Comparison of ENCODE assay signal across 10 cellular contexts in genomic region chrX:120697053-120697452, GRCh38.
DNase-seq lines count a peak whose midpoint lies in the region; ATAC-seq, FAIRE-seq and TF ChIP-seq lines count a peak whose summit lies in the region.
"Had no signal": no experiment of that assay in that cellular context is flagged by ENCODE, and none has a peak within 500 bp of the region (broad histone marks: within the 10 kb centered on the region; RNA-seq: fewer than 3 reads in every experiment).

No MANE protein-coding gene starts in this region.

- H3K27ac Mint-ChIP-seq in activated naive CD4-positive, alpha-beta T cell treated with anti-CD3 and anti-CD28 coated beads for 36 hours: peak overlapping the region; percentile 83

- DNase-seq in GM12892 (ENCODE audit: insufficient read length): no peak
- DNase-seq in activated naive CD4-positive, alpha-beta T cell treated with anti-CD3 and anti-CD28 coated beads for 36 hours: peak; percentile 69
- no peak for DNase-seq in stomach
- DNase-seq in HEK293T (ENCODE audit: extremely low spot score): no peak
- no peak for DNase-seq in LoVo (ENCODE audit: low spot score)
- DNase-seq in G401 (ENCODE audit: low spot score): no peak
- DNase-seq: left ventricle myocardium inferior, PC-9 had no signal

- FAIRE-seq in GM12892 (lab: Jason Lieb, UNC): peak; percentile 84

- POLR2A ChIA-PET in HEK293T (lab: Yijun Ruan, JAX): no interaction called here

- no peak for TF ChIP-seq CTCF in stomach (IDR thresholded peaks at IDR 0.05)

- TF ChIP-seq POLR2A in GM12892 (IDR thresholded peaks at IDR 0.05; ENCODE audit: low read depth, low read length) (no peak), stomach (IDR thresholded peaks at IDR 0.05) (no peak)

- peaks cover 27% of the 10 kb centered on the region for H3K4me1 Mint-ChIP-seq in activated naive CD4-positive, alpha-beta T cell treated with anti-CD3 and anti-CD28 coated beads for 36 hours (ENCODE audit: low read depth)

- no peak overlapping the region for H3K27ac ChIP-seq in stomach
- H3K27ac ChIP-seq: left ventricle myocardium inferior, PC-9 had no signal

- no peaks in the 10 kb centered on the region for H3K27me3 Mint-ChIP-seq in activated naive CD4-positive, alpha-beta T cell treated with anti-CD3 and anti-CD28 coated beads for 36 hours (ENCODE audit: low read depth)

- TF ChIP-seq EP300 in stomach (IDR thresholded peaks at IDR 0.05): no peak

- no peak overlapping the region for H3K4me3 ChIP-seq in stomach
- H3K4me3 ChIP-seq: left ventricle myocardium inferior, PC-9 had no signal

- CTCF ChIA-PET in activated naive CD4-positive, alpha-beta T cell treated with anti-CD3 and anti-CD28 coated beads for 36 hours (lab: Charles Lee): interaction anchor here (1.0 kb wide), 1 partner anchor 56 kb away, joined by 4 read pairs; no protein-coding TSS in a partner anchor
- CTCF ChIA-PET in HEK293T (lab: Yijun Ruan, JAX): no interaction called here

- ATAC-seq in GM21367 (IDR thresholded peaks at IDR 0.05; ENCODE audit: unreplicated experiment) (peak; percentile 73), HG03342 (IDR thresholded peaks at IDR 0.05; ENCODE audit: unreplicated experiment) (peak; percentile 80)

- H3K36me3 Mint-ChIP-seq in activated naive CD4-positive, alpha-beta T cell treated with anti-CD3 and anti-CD28 coated beads for 36 hours (ENCODE audit: low read depth): peaks cover 5% of the 10 kb centered on the region

- H3K9me3 ChIP-seq in stomach: peaks cover 0 to 16% (median 3%) of the 10 kb centered on the region in 4 donors
- H3K9me3 ChIP-seq: left ventricle myocardium inferior had no signal

- peaks cover 15% of the 10 kb centered on the region for H3K9me3 Mint-ChIP-seq in activated naive CD4-positive, alpha-beta T cell treated with anti-CD3 and anti-CD28 coated beads for 36 hours

- in situ Hi-C loops in G401 (cut with HindIII; ENCODE audit: low sequenced_read_pairs): no loop called here

- H3K27me3 ChIP-seq in stomach: no peaks in the 10 kb centered on the region

- no peaks in the 10 kb centered on the region for H3K4me1 ChIP-seq in stomach
- H3K4me1 ChIP-seq: left ventricle myocardium inferior had no signal

- H3K4me3 Mint-ChIP-seq in activated naive CD4-positive, alpha-beta T cell treated with anti-CD3 and anti-CD28 coated beads for 36 hours: no peak overlapping the region

- intact Hi-C loops in activated naive CD4-positive, alpha-beta T cell treated with anti-CD3 and anti-CD28 coated beads for 36 hours (cut with micrococcal nuclease): loop anchor here (1.0 to 5.0 kb wide), 8 partner anchors 20 to 610 kb away; partner anchors contain the start of genes C1GALT1C1 and CUL4B
- intact Hi-C loops in stomach (cut with DNase I; ENCODE audit: low total_unique reads): no loop called here

- no peaks in the 10 kb centered on the region for H3K36me3 ChIP-seq in stomach
- H3K36me3 ChIP-seq: left ventricle myocardium inferior had no signal

TF ChIP-seq in HEK293T, 16 proteins besides CTCF, POLR2A, EP300 and RAD21:
- no peak for TF ChIP-seq TARDBP (IDR thresholded peaks at IDR 0.05)
- no peak for TF ChIP-seq CTBP1 (IDR thresholded peaks at IDR 0.05; ENCODE audit: borderline replicate concordance)
TF ChIP-seq in HEK293T: peak in this region for 0.
